In genomic region chr16:58913456-58913855, GRCh38 we compare ENCODE assay signal across 24 cellular contexts.
A peak's percentile ranks its signal among the peaks of the same experiment; 100 is the strongest.
DNase-seq lines count a peak whose midpoint lies in the region; ATAC-seq, FAIRE-seq and TF ChIP-seq lines count a peak whose summit lies in the region.
"Had no signal": no experiment of that assay in that cellular context is flagged by ENCODE, and none has a peak within 500 bp of the region (broad histone marks: within the 10 kb centered on the region; RNA-seq: fewer than 3 reads in every experiment).

No MANE protein-coding gene starts in this region.

- 72% methylated on average over 4 of the region's 4 CpGs; no CpG with 5 or more reads in 1 of the 2 experiments for WGBS in H1 (ENCODE audit: extremely low coverage in 1 of 2, insufficient coverage in 1 of 2, insufficient read length in 1 of 2, insufficient replicate concordance in 2 of 2, low coverage in 1 of 2, low lambda C conversion rate in 2 of 2, missing lambda C conversion rate in 1 of 2), 2 experiments
- WGBS in mesendoderm (ENCODE audit: extremely low coverage, insufficient coverage, low lambda C conversion rate): no CpG with 5 or more reads among the region's 4 CpGs
- WGBS in trophoblast cell (ENCODE audit: extremely low coverage, insufficient coverage, insufficient read length): no CpG with 5 or more reads among the region's 4 CpGs

- no peak for TF ChIP-seq EP300 in H1 (IDR thresholded peaks at IDR 0.05; ENCODE audit: borderline replicate concordance in 1 of 2, low read depth in 2 of 2, low read length in 2 of 2)

- no peak for TF ChIP-seq POLR2A in H1 (IDR thresholded peaks at IDR 0.05; ENCODE audit: control extremely low read depth in 1 of 2, low read depth in 2 of 2, low read length in 2 of 2)

- H4K5ac ChIP-seq in H1 (ENCODE audit: insufficient read length, low read depth, low read length) (no peak overlapping the region), mesendoderm (ENCODE audit: low read length) (no peak overlapping the region)

- H3K79me1 ChIP-seq in H1 (ENCODE audit: low read depth, low read length) (no peaks in the 10 kb centered on the region), mesendoderm (ENCODE audit: low read length) (no peaks in the 10 kb centered on the region), trophoblast cell (ENCODE audit: low read length) (no peaks in the 10 kb centered on the region)

- H3K14ac ChIP-seq in H1 (ENCODE audit: insufficient read length) (peak overlapping the region; percentile 94), trophoblast cell (ENCODE audit: low read length) (no peak overlapping the region)

- H2AK5ac ChIP-seq in H1 (ENCODE audit: low read depth, low read length) (no peak overlapping the region), mesendoderm (ENCODE audit: low read length) (no peak overlapping the region), trophoblast cell (ENCODE audit: low read length) (no peak overlapping the region)

- no peak overlapping the region for H4K12ac ChIP-seq in trophoblast cell (ENCODE audit: low read depth, low read length)

- no peak overlapping the region for H3K27ac ChIP-seq in H1 (ENCODE audit: low read depth, low read length)
- H3K27ac ChIP-seq in mesendoderm (ENCODE audit: low read depth, low read length): no peak overlapping the region
- no peak overlapping the region for H3K27ac ChIP-seq in trophoblast cell (ENCODE audit: low read depth, low read length)
- H3K27ac ChIP-seq: BLaER1 had no signal

- H4K91ac ChIP-seq in H1 (replicated peaks; ENCODE audit: insufficient read length, low read length) (no peak overlapping the region), trophoblast cell (ENCODE audit: low read depth, low read length) (no peak overlapping the region)

- H3K9me3 ChIP-seq in H1 (ENCODE audit: insufficient read depth in 2 of 2, low read depth in 1 of 2, low read length in 1 of 2): no peaks in the 10 kb centered on the region
- H3K9me3 ChIP-seq in trophoblast cell (ENCODE audit: insufficient read depth, low read depth, low read length): peaks cover 1% of the 10 kb centered on the region
- H3K9me3 ChIP-seq: BE2C, BLaER1, Caco-2 had no signal

- CTCF ChIA-PET in H1 (lab: Charles Lee; ENCODE audit: partially characterized antibody): interaction anchor here (0.7 kb wide), 1 partner anchor 1962 kb away, joined by 4 read pairs; no protein-coding TSS in a partner anchor

- H3K27me3 ChIP-seq in H1 (replicated peaks in 1 of 4; ENCODE audit: control insufficient read depth in 3 of 4, extremely low read depth in 1 of 4, insufficient read depth in 3 of 4, low read length in 3 of 4) (no peaks in the 10 kb centered on the region), mesendoderm (ENCODE audit: insufficient read depth, low read length, poor library complexity) (no peaks in the 10 kb centered on the region), trophoblast cell (ENCODE audit: insufficient read depth, low read length) (no peaks in the 10 kb centered on the region)
- H3K27me3 ChIP-seq: BE2C, BLaER1 had no signal

- POLR2A ChIA-PET in H1 (lab: Charles Lee; ENCODE audit: partially characterized antibody): no interaction called here

- no peak overlapping the region for H2BK120ac ChIP-seq in H1 (replicated peaks; ENCODE audit: low read depth, low read length)
- H2BK120ac ChIP-seq in mesendoderm (ENCODE audit: low read depth, low read length): no peak overlapping the region
- no peak overlapping the region for H2BK120ac ChIP-seq in trophoblast cell (ENCODE audit: insufficient read depth, low read length, poor library complexity)

- no peaks in the 10 kb centered on the region for H3K23me2 ChIP-seq in H1 (ENCODE audit: low read depth, low read length)

- H3K4ac ChIP-seq in H1 (replicated peaks; ENCODE audit: insufficient read length, low read depth, low read length): no peak overlapping the region
- H3K4ac ChIP-seq in mesendoderm (ENCODE audit: low read depth, low read length): no peak overlapping the region
- no peak overlapping the region for H3K4ac ChIP-seq in trophoblast cell (ENCODE audit: low read depth, low read length)

- H2BK20ac ChIP-seq in H1 (ENCODE audit: low read length): no peak overlapping the region

- no peaks in the 10 kb centered on the region for H4K20me1 ChIP-seq in H1 (replicated peaks in 1 of 2; ENCODE audit: control insufficient read depth in 1 of 2, insufficient read depth in 2 of 2, low read length in 2 of 2)
- H4K20me1 ChIP-seq: BLaER1 had no signal

- H2BK15ac ChIP-seq in H1 (ENCODE audit: low read length) (no peak overlapping the region), mesendoderm (replicated peaks; ENCODE audit: low read depth) (no peak overlapping the region)

- FAIRE-seq in H1 (lab: Jason Lieb, UNC): no peak
- FAIRE-seq: A204.1, D721Med, G401.6, GM12892, GM18507 had no signal

- H4K8ac ChIP-seq in H1 (ENCODE audit: extremely low read depth, insufficient read depth, low read length): no peak overlapping the region
- no peak overlapping the region for H4K8ac ChIP-seq in mesendoderm (ENCODE audit: low read depth, low read length)
- H4K8ac ChIP-seq in trophoblast cell (ENCODE audit: low read depth, low read length): no peak overlapping the region

- no peak for TF ChIP-seq CTCF in H1 (IDR thresholded peaks at IDR 0.05; ENCODE audit: control extremely low read depth in 1 of 3, insufficient read depth in 1 of 3, low read depth in 1 of 3, low read length in 3 of 3)

- DNase-seq in H1 (ENCODE audit: low read depth in 1 of 2, low spot score in 2 of 2): no peak
- DNase-seq in mesendoderm: no peak
- DNase-seq in trophoblast cell: no peak
- no peak for DNase-seq in NCI-H146 treated with DMSO at 0.1 percent for 48 hours (lab: John Stamatoyannopoulos, UW; ENCODE audit: unreplicated experiment)
- no peak for DNase-seq in COLO829 (ENCODE audit: low spot score)
- DNase-seq in RPMI8226: no peak
- DNase-seq: 8988T; ACHN; BE2C; C1 segment of cervical spinal cord; Caco-2; Calu3; CD4-positive, alpha-beta memory T cell; CD4-positive, CD25-positive, alpha-beta regulatory T cell; CD8-positive, alpha-beta memory T cell; DMS79 treated with DMSO at 0.1 percent for 48 hours; GF-D8 had no signal

- no peak overlapping the region for H3K4me3 ChIP-seq in H1 (ENCODE audit: extremely low read depth in 1 of 4, insufficient read depth in 2 of 4, low read depth in 3 of 4, low read length in 4 of 4)
- H3K4me3 ChIP-seq in mesendoderm (ENCODE audit: low read length): no peak overlapping the region
- H3K4me3 ChIP-seq in trophoblast cell (ENCODE audit: low read depth, low read length): no peak overlapping the region
- H3K4me3 ChIP-seq: BLaER1 had no signal

- TF ChIP-seq RAD21 in H1 (IDR thresholded peaks at IDR 0.05 in 1 of 2, conservative IDR thresholded peaks at IDR 0.05 in 1 of 2; ENCODE audit: low read depth in 2 of 2, low read length in 2 of 2): no peak

- H3K18ac ChIP-seq in H1 (ENCODE audit: extremely low read depth, low read length): no peak overlapping the region
- H3K18ac ChIP-seq in mesendoderm (ENCODE audit: low read length): no peak overlapping the region
- H3K18ac ChIP-seq in trophoblast cell (ENCODE audit: low read length): no peak overlapping the region

- no peaks in the 10 kb centered on the region for H3K36me3 ChIP-seq in H1 (ENCODE audit: control insufficient read depth in 2 of 4, insufficient read depth in 4 of 4, low read length in 3 of 4)
- no peaks in the 10 kb centered on the region for H3K36me3 ChIP-seq in mesendoderm (ENCODE audit: control insufficient read depth, insufficient read depth, low read length)
- no peaks in the 10 kb centered on the region for H3K36me3 ChIP-seq in trophoblast cell (ENCODE audit: control insufficient read depth in 1 of 2, insufficient read depth in 2 of 2, low read length in 2 of 2)
- H3K36me3 ChIP-seq: BE2C, BLaER1 had no signal

- H3K9ac ChIP-seq in H1 (replicated peaks in 1 of 4; ENCODE audit: extremely low read depth in 1 of 4, low read depth in 3 of 4, low read length in 3 of 4) (no peak overlapping the region), mesendoderm (ENCODE audit: low read length) (no peak overlapping the region), trophoblast cell (ENCODE audit: low read length) (no peak overlapping the region)
- H3K9ac ChIP-seq: BLaER1 had no signal

- H3K56ac ChIP-seq in H1 (replicated peaks; ENCODE audit: insufficient read length, low read depth, low read length) (no peak overlapping the region), mesendoderm (ENCODE audit: low read length) (peak overlapping the region; percentile 12)

- no peak overlapping the region for H3K4me2 ChIP-seq in H1 (ENCODE audit: insufficient read depth in 1 of 2, low read depth in 2 of 2, low read length in 2 of 2)
- H3K4me2 ChIP-seq in mesendoderm (ENCODE audit: low read length): no peak overlapping the region
- no peak overlapping the region for H3K4me2 ChIP-seq in trophoblast cell (ENCODE audit: low read length)
- H3K4me2 ChIP-seq: BLaER1 had no signal

- no peak overlapping the region for H2BK5ac ChIP-seq in H1 (ENCODE audit: low read depth, low read length)
- H2BK5ac ChIP-seq in mesendoderm (ENCODE audit: low read length): no peak overlapping the region
- H2BK5ac ChIP-seq in trophoblast cell (ENCODE audit: low read depth, low read length, poor library complexity): no peak overlapping the region

- no peak for ATAC-seq in HG02852 (IDR thresholded peaks at IDR 0.05; ENCODE audit: unreplicated experiment)

- H2BK12ac ChIP-seq in H1 (ENCODE audit: low read depth, low read length) (no peak overlapping the region), trophoblast cell (ENCODE audit: low read length) (no peak overlapping the region)

- H2AFZ ChIP-seq in H1 (ENCODE audit: low read length) (no peak overlapping the region), trophoblast cell (ENCODE audit: insufficient read depth, low read length, poor library complexity) (no peak overlapping the region)

- H3K23ac ChIP-seq in H1 (ENCODE audit: insufficient read length) (peak overlapping the region; percentile 65), mesendoderm (ENCODE audit: low read length) (no peak overlapping the region), trophoblast cell (ENCODE audit: low read length) (peak overlapping the region; percentile 99)

- H3K79me2 ChIP-seq in H1 (ENCODE audit: control insufficient read depth in 1 of 2, insufficient read depth in 2 of 2, low read length in 2 of 2) (no peaks in the 10 kb centered on the region), mesendoderm (ENCODE audit: control insufficient read depth, insufficient read depth, low read length) (no peaks in the 10 kb centered on the region), trophoblast cell (ENCODE audit: control insufficient read depth, insufficient read depth, low read length, poor library complexity) (no peaks in the 10 kb centered on the region)

- H3K4me1 ChIP-seq in H1 (replicated peaks in 1 of 4; ENCODE audit: control insufficient read depth in 3 of 4, insufficient read depth in 4 of 4, low read length in 3 of 4): no peaks in the 10 kb centered on the region
- peaks cover 2% of the 10 kb centered on the region for H3K4me1 ChIP-seq in mesendoderm (ENCODE audit: control insufficient read depth, low read depth, low read length)
- H3K4me1 ChIP-seq in trophoblast cell (ENCODE audit: control insufficient read depth in 1 of 2, insufficient read depth in 2 of 2, low read length in 2 of 2): no peaks in the 10 kb centered on the region
- H3K4me1 ChIP-seq: BE2C, BLaER1, Caco-2 had no signal

TF ChIP-seq in H1, 55 proteins besides CTCF, POLR2A, EP300 and RAD21 (continues in another document):
- TF ChIP-seq ATF3 (IDR thresholded peaks at IDR 0.05; ENCODE audit: insufficient read depth, low read depth, low read length): no peak
